ENCODE assay signal across 25 cellular contexts in the genomic region with DNA sequence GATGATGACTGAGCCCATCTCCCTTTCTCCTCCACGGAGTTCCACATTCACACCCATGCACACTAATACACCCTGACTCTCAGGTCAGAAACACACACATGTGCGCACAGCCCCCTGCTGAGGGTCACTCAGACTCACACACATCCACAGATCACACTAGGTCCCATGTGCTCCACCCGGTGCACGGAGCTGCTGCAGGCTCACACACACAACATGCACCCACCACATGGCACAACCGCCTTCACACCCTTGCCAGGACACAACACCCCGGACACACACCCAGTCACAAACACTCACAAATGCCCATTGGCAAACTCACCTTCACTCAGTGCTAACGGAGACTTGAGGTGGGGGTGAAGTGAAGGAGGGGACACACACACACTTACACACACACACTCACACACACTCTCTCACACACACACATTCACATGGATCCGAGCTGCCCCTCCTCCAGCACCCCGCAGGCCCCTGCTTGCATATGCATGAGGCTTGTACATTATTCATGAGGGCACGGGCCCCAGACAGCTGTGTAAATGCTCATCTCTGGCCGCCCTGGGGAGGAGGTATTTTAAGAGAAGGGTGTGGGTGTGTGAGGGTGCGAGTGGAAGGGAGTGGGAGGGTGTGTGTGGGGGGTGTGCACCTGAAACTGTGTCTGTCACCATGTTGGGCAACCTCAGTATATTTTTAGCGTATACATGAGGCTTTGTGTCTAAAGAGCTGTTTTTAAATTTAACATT. TPM values are rescaled to one million over a fixed set of nuclear protein-coding genes. Genes with fewer than 3 reads are reported as not detected.
A peak's percentile ranks its signal among the peaks of the same experiment; 100 is the strongest.
DNase-seq lines count a peak whose midpoint lies in the region; ATAC-seq, FAIRE-seq and TF ChIP-seq lines count a peak whose summit lies in the region.
"Had no signal": no experiment of that assay in that cellular context is flagged by ENCODE, and none has a peak within 500 bp of the region (broad histone marks: within the 10 kb centered on the region; RNA-seq: fewer than 3 reads in every experiment).

No MANE protein-coding gene starts in this region.

- H2AFZ ChIP-seq in Karpas-422 (ENCODE audit: low read length) (no peak overlapping the region), GM12878 (ENCODE audit: control insufficient read depth, low read depth, low read length) (no peak overlapping the region)

- intact Hi-C loops in GM12878 (cut with micrococcal nuclease; ENCODE audit: unreplicated experiment): no loop called here
- intact Hi-C loops in thyroid gland (cut with DNase I): no loop called here

- H3K4me1 ChIP-seq in Karpas-422 (ENCODE audit: low read length) (peaks cover 5% of the 10 kb centered on the region; the same call in 1 of the 2 replicates), GM12878 (ENCODE audit: control insufficient read depth, insufficient read depth, low read length) (peaks cover 10% of the 10 kb centered on the region; the same call in 1 of the 2 replicates), thyroid gland (no peaks in the 10 kb centered on the region)
- H3K4me1 ChIP-seq: ascending aorta, esophagus squamous epithelium, gastroesophageal sphincter had no signal

- no peaks in the 10 kb centered on the region for H3K9me3 Mint-ChIP-seq in neural crest cell
- H3K9me3 Mint-ChIP-seq: activated naive CD4-positive, alpha-beta T cell treated with anti-CD3 and anti-CD28 coated beads, Interleukin-2, amount 50 U/mL, for 24 hours; CD8-positive, alpha-beta T cell had no signal

- peak overlapping the region; percentile 40 for H3K4me3 Mint-ChIP-seq in neural crest cell
- H3K4me3 Mint-ChIP-seq: activated naive CD4-positive, alpha-beta T cell treated with anti-CD3 and anti-CD28 coated beads, Interleukin-2, amount 50 U/mL, for 24 hours; CD8-positive, alpha-beta T cell; naive thymus-derived CD8-positive, alpha-beta T cell had no signal

- CTCF ChIA-PET in GM12878 (lab: Yijun Ruan, JAX): interaction anchor here (1.0 kb wide), 1 partner anchor 39 kb away, joined by 3 read pairs; no protein-coding TSS in a partner anchor

- H3K9me3 ChIP-seq in Karpas-422 (ENCODE audit: low read length) (no peaks in the 10 kb centered on the region), GM12878 (replicated peaks; ENCODE audit: control insufficient read depth, insufficient read depth, low read length) (0 out of 3 replicates have a peak, but pooled peaks cover 2% of the 10 kb centered on the region), thyroid gland (no peaks in the 10 kb centered on the region)
- H3K9me3 ChIP-seq: ascending aorta, esophagus squamous epithelium had no signal

- peak; percentile 6 for DNase-seq in COR-L47 (lab: John Stamatoyannopoulos, UW)
- DNase-seq in Karpas-422: peak; percentile 56
- DNase-seq in GM12878 (ENCODE audit: low read depth, low spot score): no peak
- peak; percentile 27 for DNase-seq in neural crest cell (ENCODE audit: low read depth, low spot score)
- DNase-seq in thyroid gland: no peak
- DNase-seq: activated CD4-positive, alpha-beta T cell treated with anti-CD3 and anti-CD28 coated beads for 4 hours; cerebellar nuclear complex; esophagus squamous epithelium; NCI-H1694 treated with DMSO at 0.1 percent for 48 hours; Right ventricle myocardium superior; stimulated activated CD4-positive, alpha-beta T cell treated with anti-CD3 and anti-CD28 coated beads, Interleukin-1b, Interleukin-23, amount 100 ng/mL, for 48 hours had no signal

- in situ Hi-C loops in GM12878 (cut with MboI): no loop called here

- peaks cover 14% of the 10 kb centered on the region for H3K4me1 Mint-ChIP-seq in neural crest cell

- H3K27me3 ChIP-seq in Karpas-422 (ENCODE audit: low read length) (no peaks in the 10 kb centered on the region), GM12878 (replicated peaks in 1 of 2; ENCODE audit: control insufficient read depth in 2 of 2, insufficient read depth in 2 of 2, low read length in 1 of 2) (peaks cover 0 to 2% of the 10 kb centered on the region in 2 experiments; a peak in 1 of 4 replicates), thyroid gland (peaks cover 5% of the 10 kb centered on the region)

- peak; percentile 13 for FAIRE-seq in GM12878 (lab: Jason Lieb, UNC)
- FAIRE-seq: HepG2 had no signal

- H3K9me2 ChIP-seq in Karpas-422 (replicated peaks; ENCODE audit: insufficient read depth, low read length): no peaks in the 10 kb centered on the region

- H3K4me2 ChIP-seq in Karpas-422 (ENCODE audit: low read depth, low read length, poor library complexity, severe bottlenecking) (no peak overlapping the region), GM12878 (ENCODE audit: control insufficient read depth, insufficient read depth) (peak overlapping the region; percentile 25; the same call in 1 of the 2 replicates)

- H3K27me3 Mint-ChIP-seq in neural crest cell (ENCODE audit: low read depth): peaks cover 82% of the 10 kb centered on the region

- H3K4me3 ChIP-seq in Karpas-422 (ENCODE audit: low read length): no peak overlapping the region
- H3K4me3 ChIP-seq in GM12878: no peak overlapping the region
- no peak overlapping the region for H3K4me3 ChIP-seq in thyroid gland (replicated peaks in 1 of 3)
- H3K4me3 ChIP-seq: ascending aorta, esophagus squamous epithelium, gastroesophageal sphincter had no signal

- no peaks in the 10 kb centered on the region for H3K36me3 ChIP-seq in Karpas-422 (ENCODE audit: insufficient read depth, low read length)
- H3K36me3 ChIP-seq in GM12878 (ENCODE audit: control insufficient read depth in 2 of 2, insufficient read depth in 2 of 2, low read length in 1 of 2): no peaks in the 10 kb centered on the region
- H3K36me3 ChIP-seq in thyroid gland: no peaks in the 10 kb centered on the region
- H3K36me3 ChIP-seq: ascending aorta, esophagus squamous epithelium, gastroesophageal sphincter had no signal

- H3K79me2 ChIP-seq in Karpas-422 (ENCODE audit: low read length) (no peaks in the 10 kb centered on the region), GM12878 (ENCODE audit: control insufficient read depth, insufficient read depth, low read length) (no peaks in the 10 kb centered on the region)

- SMC1A ChIA-PET in GM12878 (lab: Charles Lee; ENCODE audit: uncharacterized antibody, unreplicated experiment): no interaction called here

- 16% methylated on average over 13 of the region's 13 CpGs for WGBS in GM12878 (ENCODE audit: insufficient coverage, insufficient replicate concordance, low lambda C conversion rate, missing lambda C conversion rate)
- 28 to 29% methylated on average over 12 to 13 of the region's 13 CpGs for WGBS in thyroid gland, 2 donors

- H3K36me3 Mint-ChIP-seq in neural crest cell (ENCODE audit: low read depth): no peaks in the 10 kb centered on the region
- H3K36me3 Mint-ChIP-seq: activated naive CD4-positive, alpha-beta T cell treated with anti-CD3 and anti-CD28 coated beads, Interleukin-2, amount 50 U/mL, for 24 hours; CD8-positive, alpha-beta T cell had no signal

- RAD21 ChIA-PET in GM12878 (lab: Charles Lee; ENCODE audit: unreplicated experiment): interaction anchor here (1.2 kb wide), 1 partner anchor 11 kb away, joined by 3 read pairs; a partner anchor contains a TSS

- TF ChIP-seq EP300 in GM12878 (IDR thresholded peaks at IDR 0.05; ENCODE audit: borderline replicate concordance in 1 of 2, control insufficient read depth in 1 of 2, low read depth in 2 of 2, low read length in 2 of 2): no peak

- TF ChIP-seq POLR2A in GM12878 (IDR thresholded peaks at IDR 0.05; ENCODE audit: low read depth, low read length) (no peak), thyroid gland (IDR thresholded peaks at IDR 0.05) (no peak)

- BruUV-seq in GM12878 (replicated peaks; lab: Mats Ljungman, UMichigan): no TSS peak

- no peak for TF ChIP-seq RAD21 in GM12878 (IDR thresholded peaks at IDR 0.05; ENCODE audit: insufficient read depth, low read depth, low read length)

- peak overlapping the region; percentile 1 for H3K27ac Mint-ChIP-seq in neural crest cell (ENCODE audit: unreplicated experiment)
- H3K27ac Mint-ChIP-seq: activated naive CD4-positive, alpha-beta T cell treated with anti-CD3 and anti-CD28 coated beads, Interleukin-2, amount 50 U/mL, for 24 hours; CD8-positive, alpha-beta T cell; progenitor cell of endocrine pancreas had no signal

- H4K20me1 ChIP-seq in Karpas-422 (ENCODE audit: insufficient read depth, low read depth, low read length): no peaks in the 10 kb centered on the region; the same call in 1 of the 2 replicates
- no peaks in the 10 kb centered on the region for H4K20me1 ChIP-seq in GM12878 (ENCODE audit: control insufficient read depth, insufficient read depth)

- TF ChIP-seq CTCF in GM12878 (IDR thresholded peaks at IDR 0.05 in 2 of 3, conservative IDR thresholded peaks at IDR 0.05 in 1 of 3; ENCODE audit: control insufficient read depth in 2 of 3, extremely low read depth in 1 of 3, insufficient read depth in 1 of 3, low read depth in 3 of 3, low read length in 3 of 3) (no peak), neural crest cell (conservative IDR thresholded peaks at IDR 0.05) (no peak), thyroid gland (IDR thresholded peaks at IDR 0.05) (no peak)

- POLR2A ChIA-PET in GM12878 (lab: Charles Lee): no interaction called here

- no peak overlapping the region for H3K27ac ChIP-seq in Karpas-422 (ENCODE audit: low read length)
- H3K27ac ChIP-seq in GM12878 (ENCODE audit: control insufficient read depth, insufficient read depth): no peak overlapping the region
- no peak overlapping the region for H3K27ac ChIP-seq in thyroid gland
- H3K27ac ChIP-seq: ascending aorta, esophagus squamous epithelium, gastroesophageal sphincter had no signal

- H3K9ac ChIP-seq in Karpas-422 (ENCODE audit: low read length) (no peak overlapping the region), GM12878 (ENCODE audit: control insufficient read depth, insufficient read depth, low read length) (no peak overlapping the region)

- ATAC-seq in GM12878: peak; percentile 45
- ATAC-seq in HG02623 (IDR thresholded peaks at IDR 0.05; ENCODE audit: unreplicated experiment): no peak
- no peak for ATAC-seq in GM21515 (IDR thresholded peaks at IDR 0.05; ENCODE audit: unreplicated experiment)
- ATAC-seq: gastroesophageal sphincter had no signal

RNA-seq across cellular contexts. Expression of a gene that starts 2.2 kb away (rescaled TPM):
- not detected in 2 replicates for total RNA-seq in Karpas-422 (2014; rRNA removed; shearing (Covaris generic); ENCODE audit: low replicate concordance)
- total RNA-seq in GM12878 (2013; cell fraction: nucleolus; rRNA removed): 0.06 TPM in 1 of 2 replicates, not detected in the other
- total RNA-seq in GM12878 (2014; rRNA removed) (0.11 and 0.34 TPM in 2 replicates), GM12878 (2014; rRNA removed; fragmentation: Illumina TruSeq; extraction: Trizol) (0.09 and 0.14 TPM in 2 replicates), GM12878 (2021) (0.10 and 0.16 TPM in 2 replicates), neural crest cell (12.3 and 13.8 TPM in 2 replicates), thyroid gland (under 1 TPM in 1 of 4 donors, not detected in 3; 0.44 TPM)
- polyA plus RNA-seq in GM12878 (2011; ENCODE audit: low read depth): 0.09 TPM
- polyA plus RNA-seq in GM12878 (2011; rRNA removed) (0.12 and 0.13 TPM in 2 replicates), GM12878 (2014; fragmentation: Illumina TruSeq; extraction: Trizol) (0.26 TPM in 1 of 2 replicates, not detected in the other), GM12878 (2014; fragmentation: Nextera tagmentation; extraction: Ambion mirVana) (under 1 TPM in 1 of 2 experiments, not detected in 1; 0.02 TPM), GM12878 (2014; rRNA removed) (0.19 and 0.51 TPM in 2 replicates), GM12878 (2016; fragmentation: Nextera tagmentation; extraction: Ambion mirVana) (under 1 TPM; 0.12 to 0.20 TPM)
- 0.03 and 0.06 TPM in 2 replicates for polyA plus RNA-seq in GM12878 (2011; cell fraction: cytosol; rRNA removed)
- polyA plus RNA-seq in GM12878 (2011; cell fraction: nucleus; rRNA removed): 0.16 and 0.25 TPM in 2 replicates
- polyA plus RNA-seq in GM12878 (2012): 0.16 and 0.24 TPM in 2 replicates
- polyA minus RNA-seq in GM12878 (2011; rRNA and poly(A)+ RNA removed): 0.22 and 0.46 TPM in 2 replicates
- not detected in 2 replicates for polyA minus RNA-seq in GM12878 (2011; cell fraction: cytosol; rRNA and poly(A)+ RNA removed)
- not detected in 2 replicates for polyA minus RNA-seq in GM12878 (2011; cell fraction: nucleus; rRNA and poly(A)+ RNA removed)
- total RNA-seq: ascending aorta; CD8-positive, alpha-beta T cell; Daoy; esophagus squamous epithelium; HepG2; left cardiac atrium; M059J; mesenteric fat pad; naive thymus-derived CD8-positive, alpha-beta T cell; Right ventricle myocardium superior; skeletal muscle tissue had no signal
- polyA plus RNA-seq: HepG2; naive thymus-derived CD8-positive, alpha-beta T cell had no signal

RNA-seq across cellular contexts. Expression of a gene that starts 10.8 kb away (rescaled TPM):
- 6.9 and 21.4 TPM in 2 replicates for total RNA-seq in Karpas-422 (2014; rRNA removed; shearing (Covaris generic); ENCODE audit: low replicate concordance)
- 10.1 and 12.1 TPM in 2 replicates for total RNA-seq in GM12878 (2013; cell fraction: nucleolus; rRNA removed)
- total RNA-seq in GM12878 (2014; rRNA removed) (22.4 and 23.9 TPM in 2 replicates), GM12878 (2014; rRNA removed; fragmentation: Illumina TruSeq; extraction: Trizol) (19.7 and 22.5 TPM in 2 replicates), GM12878 (2021) (27.8 and 28.5 TPM in 2 replicates), neural crest cell (17.6 and 18.6 TPM in 2 replicates), thyroid gland (10 to 100 TPM in 1 of 4 donors, 1 to 10 TPM in 3; 6.6 to 16.8 (median 7.6) TPM)
- polyA plus RNA-seq in GM12878 (2011; ENCODE audit: low read depth): 9.9 TPM
- polyA plus RNA-seq in GM12878 (2011; rRNA removed) (13.0 and 22.0 TPM in 2 replicates), GM12878 (2014; fragmentation: Illumina TruSeq; extraction: Trizol) (13.6 and 21.5 TPM in 2 replicates), GM12878 (2014; fragmentation: Nextera tagmentation; extraction: Ambion mirVana) (10 to 100 TPM; 43.3 to 44.8 TPM), GM12878 (2014; rRNA removed) (31.0 and 33.7 TPM in 2 replicates), GM12878 (2016; fragmentation: Nextera tagmentation; extraction: Ambion mirVana) (10 to 100 TPM; 28.4 to 29.0 TPM)
- polyA plus RNA-seq in GM12878 (2011; cell fraction: cytosol; rRNA removed): 17.5 and 27.3 TPM in 2 replicates
- polyA plus RNA-seq in GM12878 (2011; cell fraction: nucleus; rRNA removed): 42.0 and 47.9 TPM in 2 replicates
- polyA plus RNA-seq in GM12878 (2012): 14.9 and 16.6 TPM in 2 replicates
- polyA minus RNA-seq in GM12878 (2011; rRNA and poly(A)+ RNA removed): 7.8 and 15.9 TPM in 2 replicates
- polyA minus RNA-seq in GM12878 (2011; cell fraction: cytosol; rRNA and poly(A)+ RNA removed): 4.4 and 5.5 TPM in 2 replicates
- polyA minus RNA-seq in GM12878 (2011; cell fraction: nucleus; rRNA and poly(A)+ RNA removed): 7.3 and 10.1 TPM in 2 replicates

RNA-seq across cellular contexts. Expression of a gene that starts 21.9 kb away (rescaled TPM):
- total RNA-seq in Karpas-422 (2014; rRNA removed; shearing (Covaris generic); ENCODE audit: low replicate concordance): 170 and 176 TPM in 2 replicates
- total RNA-seq in GM12878 (2013; cell fraction: nucleolus; rRNA removed): 47.3 and 51.9 TPM in 2 replicates
- total RNA-seq in GM12878 (2014; rRNA removed): 98.3 and 125 TPM in 2 replicates
- 81.0 and 88.1 TPM in 2 replicates for total RNA-seq in GM12878 (2014; rRNA removed; fragmentation: Illumina TruSeq; extraction: Trizol)
- total RNA-seq in GM12878 (2021): 113 and 118 TPM in 2 replicates
- polyA plus RNA-seq in GM12878 (2011; ENCODE audit: low read depth): 100 TPM
- 35.0 and 73.8 TPM in 2 replicates for polyA plus RNA-seq in GM12878 (2011; rRNA removed)
- polyA plus RNA-seq in GM12878 (2011; cell fraction: cytosol; rRNA removed): 124 and 158 TPM in 2 replicates
- 213 and 235 TPM in 2 replicates for polyA plus RNA-seq in GM12878 (2011; cell fraction: nucleus; rRNA removed)
- polyA plus RNA-seq in GM12878 (2012): 113 and 114 TPM in 2 replicates
- polyA plus RNA-seq in GM12878 (2014; fragmentation: Illumina TruSeq; extraction: Trizol): 40.2 and 89.4 TPM in 2 replicates
- polyA plus RNA-seq in GM12878 (2014; fragmentation: Nextera tagmentation; extraction: Ambion mirVana): 10 to 100 TPM; 70.8 TPM
- polyA plus RNA-seq in GM12878 (2014; rRNA removed): 102 and 126 TPM in 2 replicates
- 100 to 1,000 TPM; 108 to 119 TPM for polyA plus RNA-seq in GM12878 (2016; fragmentation: Nextera tagmentation; extraction: Ambion mirVana)
- polyA minus RNA-seq in GM12878 (2011; rRNA and poly(A)+ RNA removed): 55.2 and 80.2 TPM in 2 replicates
- polyA minus RNA-seq in GM12878 (2011; cell fraction: cytosol; rRNA and poly(A)+ RNA removed): 34.3 and 37.6 TPM in 2 replicates
- polyA minus RNA-seq in GM12878 (2011; cell fraction: nucleus; rRNA and poly(A)+ RNA removed): 57.1 and 106 TPM in 2 replicates
- 107 and 111 TPM in 2 replicates for total RNA-seq in neural crest cell
- total RNA-seq in thyroid gland: 10 to 100 TPM; 32.5 to 87.8 (median 57.0) TPM

RNA-seq across cellular contexts. Expression of a gene that starts 22.0 kb away (rescaled TPM):
- total RNA-seq in Karpas-422 (2014; rRNA removed; shearing (Covaris generic); ENCODE audit: low replicate concordance): 6.6 and 12.3 TPM in 2 replicates
- 31.6 and 35.8 TPM in 2 replicates for total RNA-seq in GM12878 (2013; cell fraction: nucleolus; rRNA removed)
- total RNA-seq in GM12878 (2014; rRNA removed) (31.1 and 33.5 TPM in 2 replicates), GM12878 (2014; rRNA removed; fragmentation: Illumina TruSeq; extraction: Trizol) (14.9 TPM in 2 replicates), GM12878 (2021) (25.8 and 27.1 TPM in 2 replicates), neural crest cell (23.6 and 28.0 TPM in 2 replicates), thyroid gland (10 to 100 TPM; 15.4 to 38.7 (median 18.2) TPM)
- polyA plus RNA-seq in GM12878 (2011; ENCODE audit: low read depth): 9.7 TPM
- polyA plus RNA-seq in GM12878 (2011; rRNA removed) (5.3 and 13.7 TPM in 2 replicates), GM12878 (2014; fragmentation: Illumina TruSeq; extraction: Trizol) (8.6 and 19.6 TPM in 2 replicates), GM12878 (2014; fragmentation: Nextera tagmentation; extraction: Ambion mirVana) (1 to 10 TPM; 3.7 to 6.0 TPM), GM12878 (2014; rRNA removed) (30.8 and 31.5 TPM in 2 replicates), GM12878 (2016; fragmentation: Nextera tagmentation; extraction: Ambion mirVana) (10 to 100 TPM; 39.0 to 40.3 TPM)
- 15.2 and 24.3 TPM in 2 replicates for polyA plus RNA-seq in GM12878 (2011; cell fraction: cytosol; rRNA removed)
- 25.3 and 37.8 TPM in 2 replicates for polyA plus RNA-seq in GM12878 (2011; cell fraction: nucleus; rRNA removed)
- polyA plus RNA-seq in GM12878 (2012): 10.9 and 13.6 TPM in 2 replicates
- 8.3 and 14.1 TPM in 2 replicates for polyA minus RNA-seq in GM12878 (2011; rRNA and poly(A)+ RNA removed)
- 5.9 and 10.2 TPM in 2 replicates for polyA minus RNA-seq in GM12878 (2011; cell fraction: cytosol; rRNA and poly(A)+ RNA removed)
- 6.8 and 16.6 TPM in 2 replicates for polyA minus RNA-seq in GM12878 (2011; cell fraction: nucleus; rRNA and poly(A)+ RNA removed)

RNA-seq across cellular contexts. Expression of a gene that starts 43.9 kb away (rescaled TPM):
- 395 and 679 TPM in 2 replicates for total RNA-seq in Karpas-422 (2014; rRNA removed; shearing (Covaris generic); ENCODE audit: low replicate concordance)
- total RNA-seq in GM12878 (2013; cell fraction: nucleolus; rRNA removed): 4.9 and 5.2 TPM in 2 replicates
- total RNA-seq in GM12878 (2014; rRNA removed): 13.6 and 17.9 TPM in 2 replicates
- total RNA-seq in GM12878 (2014; rRNA removed; fragmentation: Illumina TruSeq; extraction: Trizol): 6.4 and 7.6 TPM in 2 replicates
- 33.0 and 36.6 TPM in 2 replicates for total RNA-seq in GM12878 (2021)
- polyA plus RNA-seq in GM12878 (2011; ENCODE audit: low read depth): 13.7 TPM
- polyA plus RNA-seq in GM12878 (2011; rRNA removed): 0.69 and 1.8 TPM in 2 replicates
- polyA plus RNA-seq in GM12878 (2011; cell fraction: cytosol; rRNA removed): 4.8 and 5.5 TPM in 2 replicates
- polyA plus RNA-seq in GM12878 (2011; cell fraction: nucleus; rRNA removed): 8.7 and 9.5 TPM in 2 replicates
- polyA plus RNA-seq in GM12878 (2012): 42.4 and 45.0 TPM in 2 replicates
- 4.2 and 10.0 TPM in 2 replicates for polyA plus RNA-seq in GM12878 (2014; fragmentation: Illumina TruSeq; extraction: Trizol)
- under 1 TPM; 0.09 to 0.21 TPM for polyA plus RNA-seq in GM12878 (2014; fragmentation: Nextera tagmentation; extraction: Ambion mirVana)
- polyA plus RNA-seq in GM12878 (2014; rRNA removed): 22.7 and 33.8 TPM in 2 replicates
- 10 to 100 TPM in 1 of 2 experiments, 1 to 10 TPM in 1; 7.8 to 11.3 TPM for polyA plus RNA-seq in GM12878 (2016; fragmentation: Nextera tagmentation; extraction: Ambion mirVana)
- polyA minus RNA-seq in GM12878 (2011; rRNA and poly(A)+ RNA removed): 0.59 and 3.2 TPM in 2 replicates
- 1.7 and 2.5 TPM in 2 replicates for polyA minus RNA-seq in GM12878 (2011; cell fraction: cytosol; rRNA and poly(A)+ RNA removed)
- 2.1 and 3.3 TPM in 2 replicates for polyA minus RNA-seq in GM12878 (2011; cell fraction: nucleus; rRNA and poly(A)+ RNA removed)
- 1.4 and 1.5 TPM in 2 replicates for total RNA-seq in neural crest cell
- 1 to 10 TPM in 1 of 4 donors, under 1 TPM in 1, not detected in 2; 0.67 to 1.5 TPM for total RNA-seq in thyroid gland
- total RNA-seq: ascending aorta, gastroesophageal sphincter, skeletal muscle tissue had no signal

Comparison
In these comparisons a context has a peak if more than half of its experiments do, and no peak if none do; other contexts are left out.
1. DNase-seq: peak in COR-L47 (single experiment), Karpas-422 (single experiment) and neural crest cell (single experiment); none in GM12878 (single experiment) and thyroid gland (0 of 2).